ENCODE assay signal across 8 cellular contexts in the genomic region with DNA sequence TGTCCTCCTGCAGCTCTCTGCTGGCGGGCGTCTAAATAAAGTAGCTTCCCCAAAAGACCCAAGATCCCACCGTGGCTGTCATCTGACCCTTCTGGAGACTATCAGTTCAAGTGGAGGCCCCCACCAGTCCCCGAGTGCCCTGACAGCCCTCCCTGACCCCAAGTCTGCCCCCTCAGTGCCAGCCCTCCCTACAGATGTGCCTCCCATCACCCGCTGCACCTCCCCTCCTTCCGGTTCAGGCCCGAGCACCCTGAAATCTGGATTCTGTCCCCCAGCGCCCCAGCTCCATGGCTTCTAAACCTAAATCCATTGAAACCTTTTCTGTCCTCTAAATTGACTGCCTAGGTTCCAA. TPM values are rescaled to one million over a fixed set of nuclear protein-coding genes. Genes with fewer than 3 reads are reported as not detected.
A peak's percentile ranks its signal among the peaks of the same experiment; 100 is the strongest.
DNase-seq lines count a peak whose midpoint lies in the region; ATAC-seq and TF ChIP-seq lines count a peak whose summit lies in the region.

No MANE protein-coding gene starts in this region.

- no peaks in the 10 kb centered on the region for H3K9me3 Mint-ChIP-seq in CD4-positive, alpha-beta T cell
- H3K9me3 Mint-ChIP-seq in activated naive CD8-positive, alpha-beta T cell treated with anti-CD3 and anti-CD28 coated beads for 36 hours: no peaks in the 10 kb centered on the region

- TF ChIP-seq CTCF in CD4-positive, alpha-beta T cell (IDR thresholded peaks at IDR 0.05): no peak

- intact Hi-C loops in CD4-positive, alpha-beta T cell (cut with DNase I, micrococcal nuclease): loop anchor here (2.0 to 10.0 kb wide), 5 partner anchors 34 to 178 kb away; no protein-coding TSS in a partner anchor

- peak overlapping the region; percentile 48 for H3K9ac ChIP-seq in HUES6 (ENCODE audit: low read length)

- peaks cover 11% of the 10 kb centered on the region for H3K4me1 ChIP-seq in HUES6 (ENCODE audit: control insufficient read depth, insufficient read depth, low read length)

- H3K36me3 Mint-ChIP-seq in CD4-positive, alpha-beta T cell (ENCODE audit: low read depth): peaks cover 74% of the 10 kb centered on the region
- peaks cover 49% of the 10 kb centered on the region for H3K36me3 Mint-ChIP-seq in activated naive CD8-positive, alpha-beta T cell treated with anti-CD3 and anti-CD28 coated beads for 36 hours

- no peaks in the 10 kb centered on the region for H3K27me3 Mint-ChIP-seq in CD4-positive, alpha-beta T cell
- H3K27me3 Mint-ChIP-seq in activated naive CD8-positive, alpha-beta T cell treated with anti-CD3 and anti-CD28 coated beads for 36 hours: no peaks in the 10 kb centered on the region

- H3K4me1 Mint-ChIP-seq in CD4-positive, alpha-beta T cell (ENCODE audit: low read depth): peaks cover 55% of the 10 kb centered on the region
- peaks cover 51% of the 10 kb centered on the region for H3K4me1 Mint-ChIP-seq in activated naive CD8-positive, alpha-beta T cell treated with anti-CD3 and anti-CD28 coated beads for 36 hours

- POLR2A ChIA-PET in CD4-positive, alpha-beta T cell (lab: Charles Lee): interaction anchor here (0.6 to 4.3 kb wide), 21 partner anchors 9 to 495 kb away, joined by 3 to 35 read pairs (median 5); a partner anchor contains a TSS

- peak overlapping the region; percentile 94 for H3K27ac Mint-ChIP-seq in CD4-positive, alpha-beta T cell
- peak overlapping the region; percentile 95 for H3K27ac Mint-ChIP-seq in activated naive CD8-positive, alpha-beta T cell treated with anti-CD3 and anti-CD28 coated beads for 36 hours

- H3K27ac ChIP-seq in CD4-positive, alpha-beta T cell (ENCODE audit: low read depth, low read length): peak overlapping the region; percentile 79
- H3K27ac ChIP-seq in HUES6 (ENCODE audit: low read depth, low read length): no peak overlapping the region

- no peaks in the 10 kb centered on the region for H3K36me3 ChIP-seq in HUES6 (ENCODE audit: control insufficient read depth, insufficient read depth, low read length)

- peak; percentile 28 for ATAC-seq in CD4-positive, alpha-beta T cell (ENCODE audit: poor library complexity)

- no peaks in the 10 kb centered on the region for H3K27me3 ChIP-seq in CD4-positive, alpha-beta T cell (ENCODE audit: control insufficient read depth, insufficient read depth, low read length)
- peaks cover 6% of the 10 kb centered on the region; the same call in 1 of the 2 replicates for H3K27me3 ChIP-seq in HUES6 (ENCODE audit: control insufficient read depth, insufficient read depth, low read length)

- H3K4me3 ChIP-seq in HUES6 (ENCODE audit: low read depth, low read length) (peak overlapping the region; percentile 80), iPS-11a (ENCODE audit: low read depth, low read length) (peak overlapping the region; percentile 63)

- peak overlapping the region; percentile 99 for H3K4me3 Mint-ChIP-seq in CD4-positive, alpha-beta T cell
- H3K4me3 Mint-ChIP-seq in activated naive CD8-positive, alpha-beta T cell treated with anti-CD3 and anti-CD28 coated beads for 36 hours: peak overlapping the region; percentile 99

- H3K9me3 ChIP-seq in CD4-positive, alpha-beta T cell (ENCODE audit: control insufficient read depth, low read length): no peaks in the 10 kb centered on the region
- no peaks in the 10 kb centered on the region for H3K9me3 ChIP-seq in HUES6 (ENCODE audit: control insufficient read depth, insufficient read depth, low read depth, low read length)

- CTCF ChIA-PET in CD4-positive, alpha-beta T cell (lab: Charles Lee): interaction anchor here (1.0 to 2.1 kb wide), 4 partner anchors 25 to 95 kb away, joined by 3 to 13 read pairs (median 4); no protein-coding TSS in a partner anchor

- peak in 6 of 10 experiments; percentile 14 to 47 (median 30) for DNase-seq in CD4-positive, alpha-beta T cell
- DNase-seq in activated naive CD8-positive, alpha-beta T cell treated with anti-CD3 and anti-CD28 coated beads for 36 hours: peak; percentile 49
- peak; percentile 15 to 23 for DNase-seq in stimulated activated CD4-positive, alpha-beta T cell treated with anti-CD3 and anti-CD28 coated beads, Interleukin-2, amount 100 ng/mL, for 48 hours
- no peak for DNase-seq in NCI-H2107 (lab: John Stamatoyannopoulos, UW)
- no peak for DNase-seq in NCI-H2196 treated with DMSO at 0.1 percent for 48 hours (lab: John Stamatoyannopoulos, UW; ENCODE audit: unreplicated experiment)
- DNase-seq in HPDE6-E6E7 (ENCODE audit: extremely low spot score): no peak

RNA-seq across cellular contexts. Expression of a gene that starts 0.6 kb away (rescaled TPM):
- total RNA-seq in CD4-positive, alpha-beta T cell: 1 to 10 TPM; 7.2 to 9.2 TPM
- 10 to 100 TPM; 25.3 to 25.9 TPM for total RNA-seq in activated naive CD8-positive, alpha-beta T cell treated with anti-CD3 and anti-CD28 coated beads for 36 hours

RNA-seq across cellular contexts. Expression of a gene that starts 37.0 kb away (rescaled TPM):
- total RNA-seq in CD4-positive, alpha-beta T cell: 10 to 100 TPM; 26.6 to 28.2 TPM
- total RNA-seq in activated naive CD8-positive, alpha-beta T cell treated with anti-CD3 and anti-CD28 coated beads for 36 hours: 10 to 100 TPM; 36.9 to 43.7 TPM

RNA-seq across cellular contexts. Expression of a gene that starts 58.0 kb away (rescaled TPM):
- total RNA-seq in CD4-positive, alpha-beta T cell: 10 to 100 TPM; 20.4 to 26.8 TPM
- total RNA-seq in activated naive CD8-positive, alpha-beta T cell treated with anti-CD3 and anti-CD28 coated beads for 36 hours: 10 to 100 TPM; 32.3 to 34.7 TPM

Comparison
In these comparisons a context has a peak if more than half of its experiments do, and no peak if none do; other contexts are left out.
1. DNase-seq: peak in CD4-positive, alpha-beta T cell (6 of 10), activated naive CD8-positive, alpha-beta T cell treated with anti-CD3 and anti-CD28 coated beads for 36 hours (single experiment) and stimulated activated CD4-positive, alpha-beta T cell treated with anti-CD3 and anti-CD28 coated beads, Interleukin-2, amount 100 ng/mL, for 48 hours (2 of 2); none in NCI-H2107 (single experiment), NCI-H2196 treated with DMSO at 0.1 percent for 48 hours (single experiment) and HPDE6-E6E7 (single experiment).